ENCODE assay signal across 8 cellular contexts in genomic region chr20:32902456-32903420, GRCh38. TPM values are rescaled to one million over a fixed set of nuclear protein-coding genes. Genes with fewer than 3 reads are reported as not detected.
A peak's percentile ranks its signal among the peaks of the same experiment; 100 is the strongest.
DNase-seq lines count a peak whose midpoint lies in the region; ATAC-seq, FAIRE-seq and TF ChIP-seq lines count a peak whose summit lies in the region.

No MANE protein-coding gene starts in this region.

- peak; percentile 98 for TF ChIP-seq RAD21 in HepG2 (CRISPR knock-in tag; IDR thresholded peaks at IDR 0.05)

- peaks cover 21% of the 10 kb centered on the region for H3K4me1 ChIP-seq in HepG2 (ENCODE audit: insufficient read depth, low read length)

- POLR2A ChIA-PET in HepG2 (lab: Yijun Ruan, JAX), result no interaction called here

- H4K20me1 ChIP-seq in HepG2 (ENCODE audit: insufficient read depth, low read length), result no peaks in the 10 kb centered on the region

- H3K79me2 ChIP-seq in HepG2 (ENCODE audit: insufficient read depth, low read length), result no peaks in the 10 kb centered on the region

- H3K36me3 ChIP-seq in HepG2 (replicated peaks in 1 of 2; ENCODE audit: control insufficient read depth in 1 of 2, insufficient read depth in 2 of 2, low read length in 2 of 2), result no peaks in the 10 kb centered on the region

- CTCF ChIA-PET in HepG2 (lab: Yijun Ruan, JAX; ENCODE audit: low intra/inter-chr PET ratio, low total read pairs), result interaction anchor here (1.4 to 5.9 kb wide), 4 partner anchors 43 to 309 kb away, joined by 7 to 97 read pairs (median 16); no protein-coding TSS in a partner anchor

- no peak overlapping the region for H3K4me2 ChIP-seq in HepG2 (ENCODE audit: low read depth, low read length)

- no peak overlapping the region for H2AFZ ChIP-seq in HepG2 (ENCODE audit: low read length)

- peak; percentile 73 for ATAC-seq in HepG2
- ATAC-seq in GM19455 (IDR thresholded peaks at IDR 0.05; ENCODE audit: unreplicated experiment), result no peak

- peak; percentile 89 for FAIRE-seq in HepG2 (lab: Jason Lieb, UNC)

- no TSS peak for BruUV-seq in HepG2 (replicated peaks; lab: Mats Ljungman, UMichigan)

- in situ Hi-C loops in HepG2 (cut with HindIII; ENCODE audit: extremely low pct_ligation_motif_present, low pct_unique_long_range_greater_than_20kb), result loop anchor here (5.0 to 10.0 kb wide), 3 partner anchors 100 to 312 kb away; partner anchors contain the start of genes BPIFA3 and SUN5

- no peak overlapping the region for H3K9ac ChIP-seq in HepG2 (ENCODE audit: insufficient read depth, low read depth, low read length)

- H3K4me3 ChIP-seq in cardiac fibroblast (replicated peaks in 1 of 2; ENCODE audit: low read depth in 2 of 2, low read length in 2 of 2) (no peak overlapping the region), HepG2 (replicated peaks in 1 of 3; ENCODE audit: insufficient read depth in 1 of 3, low read depth in 2 of 3, low read length in 3 of 3) (no peak overlapping the region)

- H3K27me3 ChIP-seq in HepG2 (ENCODE audit: control insufficient read depth in 1 of 2, insufficient read depth in 2 of 2, low read length in 2 of 2), result peaks cover 4 to 38% of the 10 kb centered on the region in 2 experiments; a peak in 4 of 5 replicates

- no peaks in the 10 kb centered on the region for H3K9me3 ChIP-seq in HepG2 (ENCODE audit: low read length)

- no peak for TF ChIP-seq POLR2A in HepG2 (IDR thresholded peaks at IDR 0.05; ENCODE audit: insufficient read depth in 1 of 2, low read depth in 2 of 2, low read length in 2 of 2)

- TF ChIP-seq CTCF in cardiac fibroblast (IDR thresholded peaks at IDR 0.05; ENCODE audit: low read depth, low read length) (peak; percentile 91), HepG2 (CRISPR knock-in tag; IDR thresholded peaks at IDR 0.05) (peak; percentile 99)

- 33% methylated on average over 24 of the region's 25 CpGs for WGBS in HepG2 (ENCODE audit: low lambda C conversion rate)

- H3K27ac ChIP-seq in HepG2 (ENCODE audit: extremely low read length, insufficient read depth, low read length), result no peak overlapping the region

- TF ChIP-seq EP300 in HepG2 (IDR thresholded peaks at IDR 0.05; ENCODE audit: low read depth in 2 of 2, low read length in 2 of 2) (no peak), HepG2 (CRISPR knock-in tag; IDR thresholded peaks at IDR 0.05; ENCODE audit: borderline replicate concordance) (no peak)

- intact Hi-C loops in HepG2 (cut with micrococcal nuclease; ENCODE audit: unreplicated experiment), result loop anchor here (1.0 to 5.0 kb wide), 5 partner anchors 43 to 310 kb away; partner anchors contain the start of gene BPIFB4

- DNase-seq in NCI-H1417 (lab: John Stamatoyannopoulos, UW), result peak; percentile 28 to 64 (median 49)
- no peak for DNase-seq in NCI-H1417 treated with DMSO at 0.1 percent for 48 hours (lab: John Stamatoyannopoulos, UW)
- DNase-seq in NCI-H146 treated with DMSO at 0.1 percent for 48 hours (lab: John Stamatoyannopoulos, UW; ENCODE audit: unreplicated experiment), result peak; percentile 13
- peak; percentile 36 to 55 (median 41) for DNase-seq in activated CD4-positive, CD25-positive, alpha-beta regulatory T cell (lab: John Stamatoyannopoulos, UW)
- peak; percentile 61 to 64 for DNase-seq in cardiac fibroblast (ENCODE audit: low read depth in 2 of 2)
- DNase-seq in HepG2 (ENCODE audit: low spot score), result peak; percentile 66
- peak; percentile 49 to 61 (median 54) for DNase-seq in stimulated activated CD4-positive, alpha-beta T cell treated with anti-CD3 and anti-CD28 coated beads, TNF-alpha, amount 100 ng/mL, for 48 hours (ENCODE audit: low read depth in 3 of 3)

TF ChIP-seq in HepG2, 621 proteins besides CTCF, POLR2A, EP300 and RAD21 (continues in another document):
- no peak for TF ChIP-seq ZNF644 (CRISPR knock-in tag; IDR thresholded peaks at IDR 0.05; ENCODE audit: low read depth)
- TF ChIP-seq ZNF691 (CRISPR knock-in tag; IDR thresholded peaks at IDR 0.05; ENCODE audit: borderline replicate concordance, low read depth), result peak; percentile 82; the same call in 1 of the 2 replicates
- TF ChIP-seq BHLHE40 (IDR thresholded peaks at IDR 0.05; ENCODE audit: low read length), result no peak
- peak; percentile 86 for TF ChIP-seq TEAD3 (CRISPR knock-in tag; optimal IDR thresholded peaks at IDR 0.05; ENCODE audit: borderline replicate concordance)
- TF ChIP-seq BRCA1 (CRISPR knock-in tag; IDR thresholded peaks at IDR 0.05), result peak; percentile 71; the same call in 1 of the 2 replicates
- TF ChIP-seq SALL2 (CRISPR knock-in tag; IDR thresholded peaks at IDR 0.05), result peak; percentile 85; the same call in 1 of the 2 replicates
- peak; percentile 63; the same call in 1 of the 2 replicates for TF ChIP-seq ZNF501 (CRISPR knock-in tag; IDR thresholded peaks at IDR 0.05)
- TF ChIP-seq ZFP1 (CRISPR knock-in tag; IDR thresholded peaks at IDR 0.05), result no peak
- TF ChIP-seq RXRB (CRISPR knock-in tag; IDR thresholded peaks at IDR 0.05; ENCODE audit: borderline replicate concordance), result peak; percentile 42; the same call in 1 of the 2 replicates
- no peak for TF ChIP-seq ZNF557 (CRISPR knock-in tag; IDR thresholded peaks at IDR 0.05)
- 0 out of 2 replicates have a peak, but pooled peaks have one; percentile 37 for TF ChIP-seq ZSCAN20 (CRISPR knock-in tag; IDR thresholded peaks at IDR 0.05; ENCODE audit: borderline replicate concordance)
- peak; percentile 19 for TF ChIP-seq HOXA3 (CRISPR knock-in tag; IDR thresholded peaks at IDR 0.05)
- TF ChIP-seq BCL6 (CRISPR knock-in tag; IDR thresholded peaks at IDR 0.05), result 0 out of 2 replicates have a peak, but pooled peaks have one; percentile 26
- TF ChIP-seq CEBPB (IDR thresholded peaks at IDR 0.05; ENCODE audit: borderline replicate concordance, low read depth, low read length), result peak; percentile 33; the same call in 1 of the 2 replicates
- TF ChIP-seq ZBTB14 (CRISPR knock-in tag; IDR thresholded peaks at IDR 0.05), result no peak
- 0 out of 2 replicates have a peak, but pooled peaks have one; percentile 60 for TF ChIP-seq PCBP1 (IDR thresholded peaks at IDR 0.05; ENCODE audit: borderline replicate concordance, low read depth, low read length)
- peak; percentile 16; the same call in 1 of the 2 replicates for TF ChIP-seq SAP130 (CRISPR knock-in tag; IDR thresholded peaks at IDR 0.05; ENCODE audit: low read depth)
- peak; percentile 33; the same call in 1 of the 2 replicates for TF ChIP-seq ERF (CRISPR knock-in tag; IDR thresholded peaks at IDR 0.05)
- peak in 1 of 2 experiments; percentile 62; a peak in 1 of 4 replicates for TF ChIP-seq KLF16 (CRISPR knock-in tag; IDR thresholded peaks at IDR 0.05)
- 0 out of 2 replicates have a peak, but pooled peaks have one; percentile 27 for TF ChIP-seq ZNF761 (CRISPR knock-in tag; conservative IDR thresholded peaks at IDR 0.05)
- TF ChIP-seq ZNF670 (CRISPR knock-in tag; IDR thresholded peaks at IDR 0.05; ENCODE audit: borderline replicate concordance), result no peak
- 0 out of 2 replicates have a peak, but pooled peaks have one; percentile 31 for TF ChIP-seq DNMT1 (CRISPR knock-in tag; IDR thresholded peaks at IDR 0.05)
- TF ChIP-seq ZNF607 (CRISPR knock-in tag; IDR thresholded peaks at IDR 0.05; ENCODE audit: borderline replicate concordance), result 0 out of 2 replicates have a peak, but pooled peaks have one; percentile 26
- peak; percentile 44; the same call in 1 of the 2 replicates for TF ChIP-seq SP4 (CRISPR knock-in tag; IDR thresholded peaks at IDR 0.05)

RNA-seq across cellular contexts. Expression of gene EFCAB8, which starts 44.0 kb away (rescaled TPM):
- 0.22 TPM in 1 of 2 replicates, not detected in the other for total RNA-seq in HepG2 (2016; rRNA removed; fragmentation: Illumina TruSeq; extraction: Trizol)
- total RNA-seq in HepG2 (2016; cell fraction: cytosol; rRNA removed; fragmentation: Illumina TruSeq; extraction: Trizol; ENCODE audit: low read depth), result 0.10 TPM in 1 of 2 replicates, not detected in the other
- not detected in 2 replicates for total RNA-seq in HepG2 (2016; cell fraction: insoluble cytoplasmic fraction; rRNA removed; fragmentation: Illumina TruSeq; extraction: Trizol)
- total RNA-seq in HepG2 (2016; cell fraction: membrane; rRNA removed; fragmentation: Illumina TruSeq; extraction: Trizol), result not detected in 2 replicates
- total RNA-seq in HepG2 (2016; cell fraction: nucleus; rRNA removed; fragmentation: Illumina TruSeq; extraction: Trizol), result 0.72 TPM in 1 of 2 replicates, not detected in the other
- 0.15 TPM in 1 of 2 replicates, not detected in the other for polyA plus RNA-seq in HepG2 (2011; rRNA removed)
- polyA plus RNA-seq in HepG2 (2011; cell fraction: cytosol; rRNA removed), result not detected in 2 replicates
- 0.31 and 1.2 TPM in 2 replicates for polyA plus RNA-seq in HepG2 (2011; cell fraction: nucleus; rRNA removed)
- polyA plus RNA-seq in HepG2 (2012), result not detected in 2 replicates
- polyA plus RNA-seq in HepG2 (2016; cell fraction: cytosol; fragmentation: Illumina TruSeq; extraction: Trizol; ENCODE audit: low read depth), result not detected in 2 replicates
- polyA plus RNA-seq in HepG2 (2016; cell fraction: insoluble cytoplasmic fraction; fragmentation: Illumina TruSeq; extraction: Trizol; ENCODE audit: low read depth), result not detected in 2 replicates
- polyA plus RNA-seq in HepG2 (2016; cell fraction: membrane; fragmentation: Illumina TruSeq; extraction: Trizol; ENCODE audit: low read depth), result not detected in 2 replicates
- polyA plus RNA-seq in HepG2 (2016; cell fraction: nucleus; fragmentation: Illumina TruSeq; extraction: Trizol; ENCODE audit: insufficient read depth, low read depth), result 0.62 and 0.75 TPM in 2 replicates
- not detected in 2 replicates for polyA minus RNA-seq in HepG2 (2011; rRNA and poly(A)+ RNA removed; ENCODE audit: low replicate concordance)
- polyA minus RNA-seq in HepG2 (2011; cell fraction: cytosol; rRNA and poly(A)+ RNA removed), result not detected in 2 replicates
- not detected in 2 replicates for polyA minus RNA-seq in HepG2 (2011; cell fraction: nucleus; rRNA and poly(A)+ RNA removed)
